20 cellular contexts compared by ENCODE assay signal in the genomic region with DNA sequence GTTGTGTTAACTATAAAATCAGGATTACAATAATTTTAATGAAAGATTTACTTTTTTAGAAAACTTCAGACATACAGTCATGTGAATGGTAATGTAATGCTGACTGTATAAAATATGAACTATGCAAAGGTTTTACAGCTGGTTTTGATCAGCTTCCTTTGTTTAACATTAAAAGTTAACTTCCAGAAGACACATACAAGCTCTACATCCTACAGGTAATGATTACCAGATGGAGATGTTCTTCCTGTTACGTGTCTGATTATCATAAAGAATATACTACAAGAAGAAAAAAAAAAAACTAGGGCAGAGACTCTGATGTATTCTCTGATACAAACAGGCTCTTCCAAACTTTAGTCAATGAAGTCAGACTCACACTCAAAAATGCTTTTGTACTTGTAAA.
DNase-seq lines count a peak whose midpoint lies in the region; ATAC-seq and TF ChIP-seq lines count a peak whose summit lies in the region.
"Had no signal": no experiment of that assay in that cellular context is flagged by ENCODE, and none has a peak within 500 bp of the region (broad histone marks: within the 10 kb centered on the region; RNA-seq: fewer than 3 reads in every experiment).

No MANE protein-coding gene starts in this region.

- TF ChIP-seq CTCF in fibroblast of the aortic adventitia (IDR thresholded peaks at IDR 0.05; ENCODE audit: insufficient read depth, low read length) = no peak

- H3K9ac ChIP-seq in adipocyte (ENCODE audit: low read length) = peak overlapping the region; percentile 59

- no peaks in the 10 kb centered on the region for H3K27me3 ChIP-seq in adipocyte (replicated peaks; ENCODE audit: control insufficient read depth, insufficient read depth, low read length)
- H3K27me3 ChIP-seq: left lung had no signal

- H3K4me1 ChIP-seq in adipocyte (ENCODE audit: control insufficient read depth, insufficient read depth, low read length) = peaks cover 51% of the 10 kb centered on the region
- H3K4me1 ChIP-seq: left lung had no signal

- no peak overlapping the region for H3K4me3 ChIP-seq in adipocyte (ENCODE audit: low read length)
- H3K4me3 ChIP-seq in fibroblast of the aortic adventitia (ENCODE audit: low read depth, low read length) = no peak overlapping the region
- no peak overlapping the region for H3K4me3 ChIP-seq in skeletal muscle cell (ENCODE audit: low read depth, low read length)
- H3K4me3 ChIP-seq: left lung had no signal

- DNase-seq in ELR (ENCODE audit: low read depth) = peak; percentile 51
- DNase-seq in adipocyte (ENCODE audit: low read depth) = peak; percentile 66
- peak; percentile 75 for DNase-seq in fibroblast of the aortic adventitia (ENCODE audit: low read depth)
- peak; percentile 56 for DNase-seq in skeletal muscle cell (ENCODE audit: low read depth)
- DNase-seq: activated CD4-positive, alpha-beta T cell treated with anti-CD3 and anti-CD28 coated beads, Interleukin-2, amount 10 ng/mL, durations not matched to agents 7 days and 5 days; activated CD8-positive, alpha-beta memory T cell treated with anti-CD3 and anti-CD28 coated beads, Interleukin-2, amount 50 U/mL, for 4 hours; activated naive CD8-positive, alpha-beta T cell treated with anti-CD3 and anti-CD28 coated beads, Interleukin-2, amount 10 ng/mL, durations not matched to agents 7 days and 5 days; DND-41; left lung; midbrain; NCI-H2227 treated with DMSO at 0.1 percent for 48 hours; NCI-H82; OCI-M1; posterior cingulate gyrus; SHP77 treated with DMSO at 0.1 percent for 48 hours; stimulated activated naive CD4-positive, alpha-beta T cell treated with Interleukin-2 at 50 U/mL for 16 hours had no signal

- ATAC-seq in HG02938 (IDR thresholded peaks at IDR 0.05; ENCODE audit: unreplicated experiment) (no peak), GM19397 (IDR thresholded peaks at IDR 0.05; ENCODE audit: unreplicated experiment) (no peak), GM18502 (IDR thresholded peaks at IDR 0.05; ENCODE audit: poor library complexity, unreplicated experiment) (no peak)
- ATAC-seq: left lung; natural killer cell treated with Interleukin-12 subunit alpha and Interleukin-12 subunit beta and Interleukin-15 and Interleukin-18, amount 100 ng/mL, for 72 hours had no signal

- H3K36me3 ChIP-seq in adipocyte (ENCODE audit: control insufficient read depth, insufficient read depth, low read length, severe bottlenecking) = no peaks in the 10 kb centered on the region
- H3K36me3 ChIP-seq: left lung had no signal

- H3K9me3 ChIP-seq in adipocyte (ENCODE audit: control insufficient read depth, low read length) = peaks cover 11% of the 10 kb centered on the region
